11 cellular contexts compared by ENCODE assay signal in genomic region chr1:205225901-205226765, GRCh38.
DNase-seq lines count a peak whose midpoint lies in the region; ATAC-seq and TF ChIP-seq lines count a peak whose summit lies in the region.
"Had no signal": no experiment of that assay in that cellular context is flagged by ENCODE, and none has a peak within 500 bp of the region (broad histone marks: within the 10 kb centered on the region; RNA-seq: fewer than 3 reads in every experiment).

No MANE protein-coding gene starts in this region.

- TF ChIP-seq EP300 in Ishikawa (IDR thresholded peaks at IDR 0.05; ENCODE audit: borderline replicate concordance) = no peak

- DNase-seq in DMS153 treated with DMSO at 0.1 percent for 48 hours (lab: John Stamatoyannopoulos, UW; ENCODE audit: unreplicated experiment) (peak; percentile 55), DMS153 (lab: John Stamatoyannopoulos, UW) (no peak), astrocyte of the hippocampus (ENCODE audit: low read depth, low spot score) (peak; percentile 88), nephron progenitor cell (no peak), NCI-H1694 treated with DMSO at 0.1 percent for 48 hours (lab: John Stamatoyannopoulos, UW) (no peak)
- DNase-seq: 8988T, right cardiac atrium had no signal

- TF ChIP-seq RAD21 in Ishikawa (IDR thresholded peaks at IDR 0.05; ENCODE audit: low read depth) = no peak

- H3K27me3 Mint-ChIP-seq in nephron progenitor cell (ENCODE audit: low read depth, poor library complexity) = peaks cover 51% of the 10 kb centered on the region

- no peak for TF ChIP-seq CTCF in nephron progenitor cell (IDR thresholded peaks at IDR 0.05)

- H3K27ac Mint-ChIP-seq in nephron progenitor cell = no peak overlapping the region
- H3K27ac Mint-ChIP-seq: memory B cell had no signal

- no peaks in the 10 kb centered on the region for H3K9me3 Mint-ChIP-seq in nephron progenitor cell
- H3K9me3 Mint-ChIP-seq: memory B cell had no signal

- H3K36me3 Mint-ChIP-seq in nephron progenitor cell (ENCODE audit: low read depth) = no peaks in the 10 kb centered on the region
- H3K36me3 Mint-ChIP-seq: memory B cell had no signal

- H3K4me3 Mint-ChIP-seq in nephron progenitor cell = peak overlapping the region; percentile 80

- peaks cover 35% of the 10 kb centered on the region for H3K4me1 Mint-ChIP-seq in nephron progenitor cell

- ATAC-seq in GM21737 (IDR thresholded peaks at IDR 0.05; ENCODE audit: unreplicated experiment) (no peak), HG03159 (IDR thresholded peaks at IDR 0.05; ENCODE audit: unreplicated experiment) (no peak)
- ATAC-seq: right cardiac atrium had no signal

TF ChIP-seq in Ishikawa, 13 proteins besides CTCF, POLR2A, EP300 and RAD21:
- TF ChIP-seq NFIC (IDR thresholded peaks at IDR 0.05) (peak; percentile 60), TAF1 (IDR thresholded peaks at IDR 0.05; ENCODE audit: low read depth) (no peak), YY1 (IDR thresholded peaks at IDR 0.05; ENCODE audit: low read depth) (no peak), ZBTB7A (IDR thresholded peaks at IDR 0.05; ENCODE audit: low read depth) (no peak), EGR1 (IDR thresholded peaks at IDR 0.05) (no peak), TCF12 (IDR thresholded peaks at IDR 0.05; ENCODE audit: low read depth) (no peak), CREB1 (IDR thresholded peaks at IDR 0.05; ENCODE audit: low read depth) (no peak), FOXM1 (IDR thresholded peaks at IDR 0.05; ENCODE audit: borderline replicate concordance, low read depth) (no peak), REST (IDR thresholded peaks at IDR 0.05; ENCODE audit: low read depth) (no peak), MAX (IDR thresholded peaks at IDR 0.05) (peak; percentile 41; the same call in 1 of the 2 replicates), TEAD4 (IDR thresholded peaks at IDR 0.05) (no peak), CEBPB (IDR thresholded peaks at IDR 0.05) (no peak), USF1 (IDR thresholded peaks at IDR 0.05) (no peak)
TF ChIP-seq in Ishikawa: peak in this region for 2.

Comparison
In these comparisons a context has a peak if more than half of its experiments do, and no peak if none do; other contexts are left out.
1. DNase-seq: peak in DMS153 treated with DMSO at 0.1 percent for 48 hours (single experiment) and astrocyte of the hippocampus (single experiment); none in DMS153 (single experiment), nephron progenitor cell (single experiment) and NCI-H1694 treated with DMSO at 0.1 percent for 48 hours (single experiment).